Comparison of ENCODE assay signal across 8 cellular contexts in the genomic region with DNA sequence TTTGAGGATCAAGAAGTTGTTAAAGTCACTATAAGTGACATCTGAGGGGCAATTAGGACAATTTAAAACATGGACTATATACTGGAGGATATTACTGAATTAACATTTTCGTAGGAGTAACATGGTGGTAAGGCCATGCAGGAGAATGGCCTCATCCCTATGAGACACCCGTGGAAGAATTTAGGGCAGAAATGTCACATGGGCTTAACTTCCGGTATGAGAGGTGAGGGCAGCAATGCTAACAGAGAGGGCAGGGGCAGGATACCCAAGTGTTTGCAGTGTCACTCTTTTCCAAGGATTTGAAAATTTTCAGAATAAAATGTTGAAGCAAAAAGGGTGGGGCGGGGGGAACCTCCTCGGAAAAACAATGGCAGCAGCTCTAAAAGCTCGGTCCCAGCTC. TPM values are rescaled to one million over a fixed set of nuclear protein-coding genes. Genes with fewer than 3 reads are reported as not detected.
A peak's percentile ranks its signal among the peaks of the same experiment; 100 is the strongest.
DNase-seq lines count a peak whose midpoint lies in the region; ATAC-seq and TF ChIP-seq lines count a peak whose summit lies in the region.

No MANE protein-coding gene starts in this region.

- TF ChIP-seq CTCF in heart right ventricle (IDR thresholded peaks at IDR 0.05) (no peak), body of pancreas (IDR thresholded peaks at IDR 0.05) (no peak)

- intact Hi-C loops in heart right ventricle (cut with DNase I): loop anchor here in 1 of 10 donors (10.0 kb wide), 1 partner anchor 609 kb away; a partner anchor contains a TSS
- intact Hi-C loops in cardiac septum (cut with DNase I): no loop called here
- intact Hi-C loops in body of pancreas (cut with DNase I): no loop called here

- H3K9ac ChIP-seq in mucosa of stomach (ENCODE audit: low read length): peak overlapping the region; percentile 1

- TF ChIP-seq POLR2A in body of pancreas (IDR thresholded peaks at IDR 0.05): no peak

- peak overlapping the region in 3 of 10 donors; percentile 5 to 13 (median 6) for H3K4me3 ChIP-seq in heart right ventricle
- no peak overlapping the region for H3K4me3 ChIP-seq in body of pancreas
- H3K4me3 ChIP-seq in mucosa of stomach (ENCODE audit: low read length): no peak overlapping the region
- no peak overlapping the region for H3K4me3 ChIP-seq in urinary bladder (ENCODE audit: low read depth, low read length)

- peaks cover 0 to 23% (median 0%) of the 10 kb centered on the region in 9 donors for H3K36me3 ChIP-seq in heart right ventricle
- no peaks in the 10 kb centered on the region for H3K36me3 ChIP-seq in body of pancreas (replicated peaks in 1 of 2; ENCODE audit: insufficient read depth in 1 of 2, low read depth in 2 of 2)
- H3K36me3 ChIP-seq in mucosa of stomach (ENCODE audit: control insufficient read depth, insufficient read depth, low read length): no peaks in the 10 kb centered on the region
- H3K36me3 ChIP-seq in urinary bladder (ENCODE audit: insufficient read depth): no peaks in the 10 kb centered on the region

- peaks cover 37 to 100% (median 94%) of the 10 kb centered on the region in 9 donors for H3K4me1 ChIP-seq in heart right ventricle
- H3K4me1 ChIP-seq in body of pancreas: peaks cover 83% of the 10 kb centered on the region
- peaks cover 83% of the 10 kb centered on the region for H3K4me1 ChIP-seq in mucosa of stomach (ENCODE audit: control insufficient read depth, insufficient read depth, low read length)
- H3K4me1 ChIP-seq in urinary bladder (ENCODE audit: insufficient read depth): peaks cover 6% of the 10 kb centered on the region

- WGBS in heart right ventricle, 2 donors: 39 to 50% methylated on average over 6 of the region's 6 CpGs
- 27 to 30% methylated on average over 6 of the region's 6 CpGs for WGBS in body of pancreas, 2 donors
- WGBS in urinary bladder: 28% methylated on average over 6 of the region's 6 CpGs

- H3K9me3 ChIP-seq in heart right ventricle: no peaks in the 10 kb centered on the region
- H3K9me3 ChIP-seq in body of pancreas: no peaks in the 10 kb centered on the region
- no peaks in the 10 kb centered on the region for H3K9me3 ChIP-seq in mucosa of stomach (ENCODE audit: control insufficient read depth, low read length)

- H3K27me3 ChIP-seq in heart right ventricle (no peaks in the 10 kb centered on the region), body of pancreas (no peaks in the 10 kb centered on the region), mucosa of stomach (ENCODE audit: control insufficient read depth, insufficient read depth, low read length) (no peaks in the 10 kb centered on the region)

- no peak for DNase-seq in heart right ventricle
- no peak for DNase-seq in cardiac septum (ENCODE audit: low spot score)
- no peak for DNase-seq in body of pancreas
- no peak for DNase-seq in NCI-H1048 (lab: John Stamatoyannopoulos, UW)
- DNase-seq in OCI-M2 (lab: John Stamatoyannopoulos, UW; ENCODE audit: unreplicated experiment): no peak

- H3K27ac ChIP-seq in heart right ventricle: peak overlapping the region; percentile 33 to 82 (median 68)
- peak overlapping the region; percentile 38 to 74 (median 66) for H3K27ac ChIP-seq in body of pancreas
- peak overlapping the region; percentile 60 for H3K27ac ChIP-seq in urinary bladder (ENCODE audit: low read depth)

- peak in 1 of 8 donors; percentile 2 for ATAC-seq in heart right ventricle
- no peak for ATAC-seq in body of pancreas
- no peak for ATAC-seq in GM21737 (IDR thresholded peaks at IDR 0.05; ENCODE audit: unreplicated experiment)

RNA-seq across cellular contexts. Expression of a gene that starts 23.6 kb away (rescaled TPM):
- total RNA-seq in heart right ventricle (10 to 100 TPM; 51.4 to 76.1 (median 63.3) TPM), cardiac septum (49.0 TPM), body of pancreas (10 to 100 TPM; 62.0 to 90.0 TPM), urinary bladder (44.2 TPM)
- polyA plus RNA-seq in heart right ventricle (10 to 100 TPM; 29.5 to 45.2 TPM), urinary bladder (106 TPM)

RNA-seq across cellular contexts. Expression of a gene that starts 40.2 kb away (rescaled TPM):
- total RNA-seq in heart right ventricle (1 to 10 TPM; 1.3 to 4.2 (median 2.8) TPM), cardiac septum (2.7 TPM), body of pancreas (10 to 100 TPM; 18.7 to 38.6 TPM), urinary bladder (26.5 TPM)
- polyA plus RNA-seq in heart right ventricle (10 to 100 TPM in 1 of 2 donors, 1 to 10 TPM in 1; 3.2 to 14.1 TPM), urinary bladder (41.9 TPM)

RNA-seq across cellular contexts. Expression of a gene that starts 49.6 kb away (rescaled TPM):
- total RNA-seq in heart right ventricle (1 to 10 TPM; 1.3 to 3.9 (median 2.5) TPM), cardiac septum (2.4 TPM), body of pancreas (10 to 100 TPM; 12.5 to 15.3 TPM), urinary bladder (10.7 TPM)
- polyA plus RNA-seq in heart right ventricle (1 to 10 TPM; 1.4 to 5.8 TPM), urinary bladder (6.5 TPM)

RNA-seq across cellular contexts. Expression of a gene that starts 50.7 kb away (rescaled TPM):
- total RNA-seq in heart right ventricle (100 to 1,000 TPM; 451 to 574 (median 513) TPM), cardiac septum (414 TPM), body of pancreas (10 to 100 TPM; 31.6 to 79.1 TPM), urinary bladder (114 TPM)
- polyA plus RNA-seq in heart right ventricle (1,000 to 10,000 TPM in 1 of 2 donors, 100 to 1,000 TPM in 1; 760 to 1,143 TPM), urinary bladder (520 TPM)
